ENCODE assay signal across 8 cellular contexts in genomic region chr19:7680606-7681335, GRCh38. TPM values are rescaled to one million over a fixed set of nuclear protein-coding genes. Genes with fewer than 3 reads are reported as not detected.
DNase-seq lines count a peak whose midpoint lies in the region; ATAC-seq and TF ChIP-seq lines count a peak whose summit lies in the region.

TRAPPC5 (plus strand) TSS chr19:7680833; CDS start chr19:7682254, 1,421 bp downstream.

- no peaks in the 10 kb centered on the region for H3K9me3 ChIP-seq in CD4-positive, alpha-beta T cell (ENCODE audit: control insufficient read depth, low read length)
- H3K9me3 ChIP-seq in neural progenitor cell (ENCODE audit: low read depth): no peaks in the 10 kb centered on the region
- H3K9me3 ChIP-seq in stomach: no peaks in the 10 kb centered on the region

- TF ChIP-seq POLR2A in stomach (IDR thresholded peaks at IDR 0.05): no peak

- H3K4me1 Mint-ChIP-seq in CD4-positive, alpha-beta T cell (ENCODE audit: low read depth): peaks cover 44% of the 10 kb centered on the region
- H3K4me1 Mint-ChIP-seq in neural progenitor cell: peaks cover 18% of the 10 kb centered on the region

- H3K4me1 ChIP-seq in foreskin keratinocyte (no peaks in the 10 kb centered on the region), neural progenitor cell (no peaks in the 10 kb centered on the region), stomach (peaks cover 0 to 28% (median 24%) of the 10 kb centered on the region in 4 donors)

- POLR2A ChIA-PET in CD4-positive, alpha-beta T cell (lab: Charles Lee): interaction anchor here (0.8 to 2.2 kb wide), 16 partner anchors 11 to 640 kb away, joined by 3 to 29 read pairs (median 4); partner anchors contain the start of genes ARHGEF18, NDUFA7, PET100 and RETN

- peaks cover 17% of the 10 kb centered on the region for H4K20me1 ChIP-seq in neural progenitor cell (ENCODE audit: low read depth)

- in situ Hi-C loops in SK-MEL-5 (cut with HindIII; ENCODE audit: low pct_unique_long_range_greater_than_20kb, low sequenced_read_pairs): no loop called here

- no peaks in the 10 kb centered on the region for H3K9me3 Mint-ChIP-seq in CD4-positive, alpha-beta T cell
- H3K9me3 Mint-ChIP-seq in neural progenitor cell: no peaks in the 10 kb centered on the region

- H3K4me2 ChIP-seq in neural progenitor cell: peak within 1 kb of the TSS; percentile 99

- TF ChIP-seq CTCF in CD4-positive, alpha-beta T cell (IDR thresholded peaks at IDR 0.05): peak; percentile 93
- TF ChIP-seq CTCF in LNCAP (IDR thresholded peaks at IDR 0.05): peak; percentile 96
- peak; percentile 99 for TF ChIP-seq CTCF in foreskin keratinocyte (conservative IDR thresholded peaks at IDR 0.05)
- peak; percentile 86 for TF ChIP-seq CTCF in neural progenitor cell (IDR thresholded peaks at IDR 0.05)
- peak in 4 of 7 experiments; percentile 24 to 99 (median 97) for TF ChIP-seq CTCF in stomach (IDR thresholded peaks at IDR 0.05)

- H3K79me2 ChIP-seq in neural progenitor cell (ENCODE audit: low read depth): peaks cover 14% of the 10 kb centered on the region

- peak within 1 kb of the TSS; percentile 97 for H3K4me3 Mint-ChIP-seq in CD4-positive, alpha-beta T cell
- peak within 1 kb of the TSS; percentile 90 for H3K4me3 Mint-ChIP-seq in neural progenitor cell

- peak within 1 kb of the TSS; percentile 82 for H3K9ac ChIP-seq in neural progenitor cell

- peaks cover 29% of the 10 kb centered on the region for H3K27me3 Mint-ChIP-seq in CD4-positive, alpha-beta T cell
- peaks cover 28% of the 10 kb centered on the region for H3K27me3 Mint-ChIP-seq in neural progenitor cell (ENCODE audit: insufficient read depth, low read depth)

- ATAC-seq in CD4-positive, alpha-beta T cell (ENCODE audit: poor library complexity): peak; percentile 40
- peak; percentile 48 for ATAC-seq in GM19452 (IDR thresholded peaks at IDR 0.05; ENCODE audit: unreplicated experiment)
- ATAC-seq in foreskin keratinocyte: peak; percentile 49

- intact Hi-C loops in CD4-positive, alpha-beta T cell (cut with DNase I, micrococcal nuclease): loop anchor here (1.0 to 10.0 kb wide), 6 partner anchors 28 to 578 kb away; partner anchors contain the start of genes PET100 (in 1 of the 2) and XAB2 (in 1 of the 2)
- intact Hi-C loops in stomach (cut with DNase I; ENCODE audit: low total_unique reads): loop anchor here (10.0 kb wide), 1 partner anchor 106 kb away; no protein-coding TSS in a partner anchor

- no peak for TF ChIP-seq EP300 in stomach (IDR thresholded peaks at IDR 0.05)

- H3K4me3 ChIP-seq in neural progenitor cell (peak within 1 kb of the TSS; percentile 99), stomach (peak within 1 kb of the TSS; percentile 94 to 100 (median 99))

- no peaks in the 10 kb centered on the region for H3F3A ChIP-seq in neural progenitor cell (ENCODE audit: low read depth)

- H3K36me3 ChIP-seq in neural progenitor cell: no peaks in the 10 kb centered on the region
- H3K36me3 ChIP-seq in stomach: peaks cover 7 to 35% (median 33%) of the 10 kb centered on the region in 4 donors

- 0 to 1% (median 1%) methylated on average over 12 to 78 of the region's 78 CpGs for WGBS in stomach, 5 donors

- H3K36me3 Mint-ChIP-seq in CD4-positive, alpha-beta T cell (ENCODE audit: low read depth): peaks cover 21% of the 10 kb centered on the region
- peaks cover 7% of the 10 kb centered on the region for H3K36me3 Mint-ChIP-seq in neural progenitor cell

- peak within 1 kb of the TSS; percentile 90 for H3K27ac Mint-ChIP-seq in CD4-positive, alpha-beta T cell
- H3K27ac Mint-ChIP-seq in neural progenitor cell: no peak within 1 kb of the TSS

- H3K27ac ChIP-seq in CD4-positive, alpha-beta T cell (ENCODE audit: low read depth, low read length): peak within 1 kb of the TSS; percentile 83
- H3K27ac ChIP-seq in foreskin keratinocyte: peak within 1 kb of the TSS; percentile 74
- H3K27ac ChIP-seq in neural progenitor cell: no peak within 1 kb of the TSS
- H3K27ac ChIP-seq in stomach: peak within 1 kb of the TSS; percentile 88 to 96 (median 92)

- peak within 1 kb of the TSS; percentile 83 for H2AFZ ChIP-seq in neural progenitor cell (replicated peaks)

- DNase-seq in CD4-positive, alpha-beta T cell: peak; percentile 76 to 89 (median 82)
- DNase-seq in SK-MEL-5 (ENCODE audit: low read depth, low spot score): peak; percentile 71
- peak; percentile 66 to 88 (median 72) for DNase-seq in activated naive CD4-positive, alpha-beta T cell (lab: John Stamatoyannopoulos, UW)
- peak; percentile 30 to 50 for DNase-seq in foreskin keratinocyte
- peak; percentile 96 for DNase-seq in neural progenitor cell (ENCODE audit: low spot score)
- peak; percentile 89 for DNase-seq in stomach

- CTCF ChIA-PET in CD4-positive, alpha-beta T cell (lab: Charles Lee): interaction anchor here (0.6 to 3.1 kb wide), 33 partner anchors 9 to 660 kb away, joined by 3 to 39 read pairs (median 5); partner anchors contain the start of genes MAP2K7, PET100, RETN and STXBP2

- H3K27me3 ChIP-seq in CD4-positive, alpha-beta T cell (ENCODE audit: control insufficient read depth, insufficient read depth, low read length): peaks cover 12% of the 10 kb centered on the region
- peaks cover 10% of the 10 kb centered on the region for H3K27me3 ChIP-seq in foreskin keratinocyte
- peaks cover 45% of the 10 kb centered on the region for H3K27me3 ChIP-seq in neural progenitor cell
- peaks cover 0 to 45% (median 25%) of the 10 kb centered on the region in 3 donors for H3K27me3 ChIP-seq in stomach

RNA-seq across cellular contexts. Expression of gene TRAPPC5, which starts in this region (rescaled TPM):
- 10 to 100 TPM; 41.3 to 43.4 TPM for total RNA-seq in CD4-positive, alpha-beta T cell
- 37.5 and 54.0 TPM in 2 replicates for total RNA-seq in SK-MEL-5 (2014; rRNA removed; shearing (Covaris generic))
- 28.8 and 42.6 TPM in 2 replicates for polyA plus RNA-seq in SK-MEL-5 (2015; cell fraction: cytosol; rRNA removed)
- polyA plus RNA-seq in SK-MEL-5 (2015; cell fraction: nucleus; rRNA removed): 4.8 and 8.6 TPM in 2 replicates
- total RNA-seq in foreskin keratinocyte (142 and 170 TPM in 2 replicates), neural progenitor cell (ENCODE audit: low replicate concordance) (24.4 and 53.7 TPM in 2 replicates), stomach (10 to 100 TPM in 3 of 5 donors, 1 to 10 TPM in 2; 4.5 to 20.6 (median 15.1) TPM)
- polyA plus RNA-seq in foreskin keratinocyte (139 and 181 TPM in 2 replicates), stomach (100 to 1,000 TPM; 108 to 203 (median 134) TPM)

Comparison
In these comparisons a context has a peak if more than half of its experiments do, and no peak if none do; other contexts are left out.
1. DNase-seq: peak in every context shown above with its lines; median percentile 96 in neural progenitor cell; 89 in stomach; 82 in CD4-positive, alpha-beta T cell; 72 in activated naive CD4-positive, alpha-beta T cell; 71 in SK-MEL-5; 40 in foreskin keratinocyte.